In the genomic region with DNA sequence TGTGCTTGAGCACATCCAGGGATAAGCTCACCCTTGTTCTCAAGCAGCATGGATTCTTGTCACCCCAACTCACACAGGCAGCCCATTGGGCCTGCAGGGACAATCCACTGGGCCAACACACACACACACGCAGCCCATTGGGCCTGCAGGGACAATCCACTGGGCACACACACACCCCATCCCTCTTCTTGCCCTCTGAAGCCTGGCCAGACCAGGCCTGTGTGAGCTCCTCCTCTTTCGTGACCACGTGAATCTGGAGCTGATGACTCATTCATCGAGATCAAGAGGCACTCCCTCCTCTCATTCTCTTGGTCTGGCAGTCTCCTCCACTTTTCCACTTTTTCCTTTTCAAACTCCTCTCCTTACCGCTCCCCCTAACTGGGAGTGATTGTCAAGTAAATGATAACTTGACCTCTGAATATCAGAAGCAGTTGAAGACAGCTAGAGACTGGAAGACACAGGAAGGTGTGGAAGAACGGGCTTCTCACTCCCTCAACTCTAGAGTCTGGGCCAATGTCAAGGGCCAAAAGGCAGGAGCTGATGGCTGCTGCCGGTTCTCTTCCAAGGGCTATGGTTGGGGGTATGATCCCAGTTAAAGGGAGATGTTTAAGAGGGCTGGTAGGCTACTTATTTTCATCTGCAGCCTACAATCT, we compare ENCODE assay signal across 11 cellular contexts.
A peak's percentile ranks its signal among the peaks of the same experiment; 100 is the strongest.
DNase-seq lines count a peak whose midpoint lies in the region; ATAC-seq and TF ChIP-seq lines count a peak whose summit lies in the region.
"Had no signal": no experiment of that assay in that cellular context is flagged by ENCODE, and none has a peak within 500 bp of the region (broad histone marks: within the 10 kb centered on the region; RNA-seq: fewer than 3 reads in every experiment).

No MANE protein-coding gene starts in this region.

- H3K9me3 ChIP-seq in left ventricle myocardium inferior (replicated peaks): peaks cover 7% of the 10 kb centered on the region

- TF ChIP-seq CTCF in left ventricle myocardium inferior (IDR thresholded peaks at IDR 0.05; ENCODE audit: borderline replicate concordance) (no peak), VCaP (conservative IDR thresholded peaks at IDR 0.05) (no peak)

- no peaks in the 10 kb centered on the region for H3K27me3 ChIP-seq in left ventricle myocardium inferior (ENCODE audit: low read depth)
- H3K27me3 ChIP-seq: neural progenitor cell had no signal

- DNase-seq in left cardiac atrium: peak; percentile 32
- no peak for DNase-seq in left ventricle myocardium inferior
- peak; percentile 81 for DNase-seq in globus pallidus (ENCODE audit: low spot score)
- no peak for DNase-seq in DMS79 treated with DMSO at 0.1 percent for 48 hours (lab: John Stamatoyannopoulos, UW)
- DNase-seq: Karpas-422, NCI-H748 treated with DMSO at 0.1 percent for 48 hours had no signal

- H3K4me1 ChIP-seq in left ventricle myocardium inferior: peaks cover 67% of the 10 kb centered on the region

- H3K27ac ChIP-seq in left ventricle myocardium inferior (replicated peaks) (no peak overlapping the region), VCaP (peak overlapping the region; percentile 5; the same call in 1 of the 2 replicates), temporal lobe (ENCODE audit: low read depth, low read length) (peak overlapping the region; percentile 58)
- H3K27ac ChIP-seq: neural progenitor cell had no signal

- ATAC-seq in left cardiac atrium: peak; percentile 19 to 69
- ATAC-seq in HG02885 (IDR thresholded peaks at IDR 0.05; ENCODE audit: poor library complexity, unreplicated experiment): no peak
- ATAC-seq in HG03378 (IDR thresholded peaks at IDR 0.05; ENCODE audit: unreplicated experiment): no peak

- intact Hi-C loops in left cardiac atrium (cut with DNase I) (no loop called here), left ventricle myocardium inferior (cut with micrococcal nuclease) (no loop called here)

- peaks cover 18% of the 10 kb centered on the region for H3K36me3 ChIP-seq in left ventricle myocardium inferior
- H3K36me3 ChIP-seq: neural progenitor cell had no signal

- H3K4me3 ChIP-seq in left ventricle myocardium inferior: no peak overlapping the region
- H3K4me3 ChIP-seq: neural progenitor cell had no signal

Comparison
In these comparisons a context has a peak if more than half of its experiments do, and no peak if none do; other contexts are left out.
1. DNase-seq: peak in left cardiac atrium (single experiment) and globus pallidus (single experiment); none in left ventricle myocardium inferior (single experiment) and DMS79 treated with DMSO at 0.1 percent for 48 hours (single experiment).
2. ATAC-seq: peak in left cardiac atrium (2 of 2); none in HG02885 (single experiment) and HG03378 (single experiment).